In genomic region chr6:89311853-89312531, GRCh38 we compare ENCODE assay signal across 8 cellular contexts. TPM values are rescaled to one million over a fixed set of nuclear protein-coding genes. Genes with fewer than 3 reads are reported as not detected.
DNase-seq lines count a peak whose midpoint lies in the region; ATAC-seq and TF ChIP-seq lines count a peak whose summit lies in the region.

No MANE protein-coding gene starts in this region.

- H3K9me3 ChIP-seq in skeletal muscle tissue (ENCODE audit: control insufficient read depth in 3 of 3, low read length in 3 of 3): no peaks in the 10 kb centered on the region

- peak overlapping the region; percentile 86 for H3K27ac ChIP-seq in skeletal muscle tissue (ENCODE audit: low read depth, low read length)

- H3K4me3 ChIP-seq in AG04449 (ENCODE audit: low read depth, low read length): no peak overlapping the region
- peak overlapping the region in 2 of 3 donors; percentile 28 to 37 for H3K4me3 ChIP-seq in skeletal muscle tissue (ENCODE audit: low read length in 3 of 3)

- peaks cover 27 to 32% (median 31%) of the 10 kb centered on the region in 3 donors for H3K4me1 ChIP-seq in skeletal muscle tissue (ENCODE audit: control insufficient read depth in 3 of 3, insufficient read depth in 3 of 3, low read length in 3 of 3)

- CTCF ChIA-PET in AG04449 (lab: Yijun Ruan, JAX) (interaction anchor here (0.7 to 2.1 kb wide), 12 partner anchors 10 to 358 kb away, joined by 3 to 16 read pairs (median 3); partner anchors contain the start of genes RNGTT and UBE2J1), MCF 10A (lab: Yijun Ruan, JAX) (interaction anchor here (0.6 to 1.8 kb wide), 4 partner anchors 32 to 225 kb away, joined by 3 to 4 read pairs (median 3); no protein-coding TSS in a partner anchor)
- CTCF ChIA-PET in activated CD4-positive, alpha-beta T cell treated with anti-CD3 and anti-CD28 coated beads for 36 hours (lab: Charles Lee): interaction anchor here (0.9 kb wide), 1 partner anchor 60 kb away, joined by 3 read pairs; no protein-coding TSS in a partner anchor

- H3K9me3 Mint-ChIP-seq in MCF 10A (ENCODE audit: unreplicated experiment): no peaks in the 10 kb centered on the region
- H3K9me3 Mint-ChIP-seq in activated CD4-positive, alpha-beta T cell treated with anti-CD3 and anti-CD28 coated beads for 36 hours (ENCODE audit: low read depth): no peaks in the 10 kb centered on the region

- peak overlapping the region; percentile 5 for H3K27ac Mint-ChIP-seq in MCF 10A (ENCODE audit: low read depth, unreplicated experiment)
- no peak overlapping the region for H3K27ac Mint-ChIP-seq in activated CD4-positive, alpha-beta T cell treated with anti-CD3 and anti-CD28 coated beads for 36 hours

- DNase-seq in AG04449 (ENCODE audit: low read depth, low spot score): no peak
- peak; percentile 82 for DNase-seq in LHCN-M2 (ENCODE audit: low read depth)
- DNase-seq in MCF 10A (ENCODE audit: unreplicated experiment): peak; percentile 83
- peak; percentile 67 for DNase-seq in iPS-NIHi11 (ENCODE audit: low spot score)
- DNase-seq in activated CD4-positive, alpha-beta T cell treated with anti-CD3 and anti-CD28 coated beads, Interleukin-2, amount 50 U/mL, for 48 hours: no peak
- DNase-seq in activated CD4-positive, alpha-beta T cell treated with anti-CD3 and anti-CD28 coated beads for 36 hours: no peak

- no TSS peak for BruUV-seq in MCF 10A (replicated peaks; lab: Mats Ljungman, UMichigan)

- H3K4me1 Mint-ChIP-seq in MCF 10A (ENCODE audit: insufficient read depth, unreplicated experiment): peaks cover 11% of the 10 kb centered on the region
- no peaks in the 10 kb centered on the region for H3K4me1 Mint-ChIP-seq in activated CD4-positive, alpha-beta T cell treated with anti-CD3 and anti-CD28 coated beads for 36 hours

- no peak overlapping the region for H3K4me3 Mint-ChIP-seq in MCF 10A (ENCODE audit: unreplicated experiment)
- H3K4me3 Mint-ChIP-seq in activated CD4-positive, alpha-beta T cell treated with anti-CD3 and anti-CD28 coated beads for 36 hours: no peak overlapping the region

- TF ChIP-seq CTCF in AG04449 (IDR thresholded peaks at IDR 0.05; ENCODE audit: insufficient read depth, low read length, missing control alignments) (peak; percentile 42), MCF 10A (IDR thresholded peaks at IDR 0.05; ENCODE audit: unreplicated experiment) (peak; percentile 23)

- H3K27me3 ChIP-seq in skeletal muscle tissue (ENCODE audit: control insufficient read depth in 3 of 3, insufficient read depth in 3 of 3, low read length in 3 of 3): no peaks in the 10 kb centered on the region

- peaks cover 5% of the 10 kb centered on the region for H3K36me3 Mint-ChIP-seq in MCF 10A (ENCODE audit: insufficient read depth, unreplicated experiment)
- no peaks in the 10 kb centered on the region for H3K36me3 Mint-ChIP-seq in activated CD4-positive, alpha-beta T cell treated with anti-CD3 and anti-CD28 coated beads for 36 hours (ENCODE audit: low read depth)

- H3K36me3 ChIP-seq in skeletal muscle tissue (ENCODE audit: control insufficient read depth in 3 of 3, insufficient read depth in 3 of 3, low read length in 3 of 3): no peaks in the 10 kb centered on the region

- ATAC-seq in HG03095 (IDR thresholded peaks at IDR 0.05; ENCODE audit: unreplicated experiment): no peak
- ATAC-seq in activated CD4-positive, alpha-beta T cell treated with anti-CD3 and anti-CD28 coated beads for 36 hours: no peak

- peak overlapping the region; percentile 16 to 55 (median 28) for H3K9ac ChIP-seq in skeletal muscle tissue (ENCODE audit: low read depth in 1 of 3, low read length in 3 of 3)

- intact Hi-C loops in MCF 10A (cut with micrococcal nuclease): no loop called here
- intact Hi-C loops in activated CD4-positive, alpha-beta T cell treated with anti-CD3 and anti-CD28 coated beads for 36 hours (cut with DNase I, micrococcal nuclease): no loop called here

- peaks cover 34% of the 10 kb centered on the region for H3K27me3 Mint-ChIP-seq in MCF 10A (ENCODE audit: insufficient read depth, unreplicated experiment)
- H3K27me3 Mint-ChIP-seq in activated CD4-positive, alpha-beta T cell treated with anti-CD3 and anti-CD28 coated beads for 36 hours: no peaks in the 10 kb centered on the region

- POLR2A ChIA-PET in AG04449 (lab: Yijun Ruan, JAX): interaction anchor here (1.1 kb wide), 1 partner anchor 226 kb away, joined by 4 read pairs; no protein-coding TSS in a partner anchor
- POLR2A ChIA-PET in MCF 10A (lab: Yijun Ruan, JAX): interaction anchor here (0.6 kb wide), 1 partner anchor 155 kb away, joined by 3 read pairs; no protein-coding TSS in a partner anchor
- POLR2A ChIA-PET in activated CD4-positive, alpha-beta T cell treated with anti-CD3 and anti-CD28 coated beads for 36 hours (lab: Charles Lee): no interaction called here

RNA-seq across cellular contexts. Expression of gene GABRR2, which starts 3.1 kb away (rescaled TPM):
- total RNA-seq in LHCN-M2 (2014; rRNA removed) (0.11 TPM in 1 of 2 replicates, not detected in the other), MCF 10A (2022) (not detected in 2 replicates), skeletal muscle tissue (not detected)
- 0.05 TPM for polyA plus RNA-seq in LHCN-M2 (2012)
- total RNA-seq in activated CD4-positive, alpha-beta T cell treated with anti-CD3 and anti-CD28 coated beads for 36 hours: under 1 TPM; 0.14 to 0.49 TPM

RNA-seq across cellular contexts. Expression of gene UBE2J1, which starts 40.5 kb away (rescaled TPM):
- 20.5 and 26.7 TPM in 2 replicates for total RNA-seq in LHCN-M2 (2014; rRNA removed)
- 14.3 TPM for polyA plus RNA-seq in LHCN-M2 (2012)
- 39.0 and 40.0 TPM in 2 replicates for total RNA-seq in MCF 10A (2022)
- 28.2 TPM for total RNA-seq in skeletal muscle tissue
- 10 to 100 TPM; 18.7 to 21.7 TPM for total RNA-seq in activated CD4-positive, alpha-beta T cell treated with anti-CD3 and anti-CD28 coated beads for 36 hours

Comparison
In these comparisons a context has a peak if more than half of its experiments do, and no peak if none do; other contexts are left out.
1. DNase-seq: peak in LHCN-M2 (single experiment), MCF 10A (single experiment) and iPS-NIHi11 (single experiment); none in AG04449 (single experiment), activated CD4-positive, alpha-beta T cell treated with anti-CD3 and anti-CD28 coated beads, Interleukin-2, amount 50 U/mL, for 48 hours (0 of 2) and activated CD4-positive, alpha-beta T cell treated with anti-CD3 and anti-CD28 coated beads for 36 hours (single experiment).